ENCODE assay signal across 8 cellular contexts in genomic region chr9:124260769-124261603, GRCh38. TPM values are rescaled to one million over a fixed set of nuclear protein-coding genes. Genes with fewer than 3 reads are reported as not detected.
DNase-seq lines count a peak whose midpoint lies in the region; ATAC-seq and TF ChIP-seq lines count a peak whose summit lies in the region.

No MANE protein-coding gene starts in this region.

- H3K4me1 Mint-ChIP-seq in Calu3 (ENCODE audit: low read depth, unreplicated experiment) = peaks cover 38% of the 10 kb centered on the region

- peaks cover 52 to 62% of the 10 kb centered on the region in 2 donors for H3K4me1 ChIP-seq in mucosa of rectum (ENCODE audit: control insufficient read depth in 2 of 2, insufficient read depth in 2 of 2, low read length in 2 of 2)

- peaks cover 40% of the 10 kb centered on the region for H3K36me3 Mint-ChIP-seq in Calu3 (ENCODE audit: insufficient read depth, unreplicated experiment)

- peak overlapping the region; percentile 41 for H3K4me3 Mint-ChIP-seq in Calu3 (ENCODE audit: low read depth, unreplicated experiment)

- no peak overlapping the region for H3K27ac Mint-ChIP-seq in Calu3 (ENCODE audit: unreplicated experiment)

- intact Hi-C loops in Calu3 (cut with micrococcal nuclease; ENCODE audit: unreplicated experiment) = loop anchor here (10.0 kb wide), 1 partner anchor 136 kb away; no protein-coding TSS in a partner anchor

- DNase-seq in Calu3 (peak; percentile 45), NOMO-1 (lab: John Stamatoyannopoulos, UW; ENCODE audit: unreplicated experiment in 2 of 2) (peak; percentile 90 to 97), coronary artery (ENCODE audit: low spot score) (no peak), GM20000 (ENCODE audit: low spot score) (no peak), RKO (ENCODE audit: low spot score) (no peak)

- peak overlapping the region; percentile 81 to 96 for H3K27ac ChIP-seq in coronary artery
- H3K27ac ChIP-seq in mucosa of rectum (ENCODE audit: low read depth in 2 of 2, low read length in 2 of 2) = peak overlapping the region; percentile 56 to 73

- ATAC-seq in HG03095 (IDR thresholded peaks at IDR 0.05; ENCODE audit: unreplicated experiment) (no peak), HG03045 (IDR thresholded peaks at IDR 0.05; ENCODE audit: unreplicated experiment) (no peak)

- H3K4me3 ChIP-seq in coronary artery (peak overlapping the region; percentile 98), mucosa of rectum (ENCODE audit: low read length in 2 of 2) (peak overlapping the region; percentile 17 to 46)

- no peaks in the 10 kb centered on the region for H3K27me3 Mint-ChIP-seq in Calu3 (ENCODE audit: unreplicated experiment)

- no peaks in the 10 kb centered on the region for H3K9me3 ChIP-seq in mucosa of rectum (ENCODE audit: control insufficient read depth in 2 of 2, low read length in 2 of 2)

- BruUV-seq in Calu3 (replicated peaks; lab: Mats Ljungman, UMichigan) = no TSS peak

- H3K36me3 ChIP-seq in mucosa of rectum (ENCODE audit: control insufficient read depth in 2 of 2, insufficient read depth in 2 of 2, low read length in 2 of 2) = peaks cover 0 to 2% of the 10 kb centered on the region in 2 donors

- H3K27me3 ChIP-seq in mucosa of rectum (ENCODE audit: control insufficient read depth in 2 of 2, insufficient read depth in 2 of 2, low read length in 2 of 2) = no peaks in the 10 kb centered on the region

- H3K9me3 Mint-ChIP-seq in Calu3 (ENCODE audit: low read depth, unreplicated experiment) = no peaks in the 10 kb centered on the region

- CTCF ChIA-PET in Calu3 (lab: Charles Lee) = no interaction called here

- H3K9ac ChIP-seq in mucosa of rectum (ENCODE audit: low read depth in 1 of 2, low read length in 2 of 2) = peak overlapping the region in 1 of 2 donors; percentile 32

- no peak for TF ChIP-seq CTCF in Calu3 (IDR thresholded peaks at IDR 0.05; ENCODE audit: unreplicated experiment)
- no peak for TF ChIP-seq CTCF in coronary artery (IDR thresholded peaks at IDR 0.05)
- TF ChIP-seq CTCF in GM20000 (IDR thresholded peaks at IDR 0.05; ENCODE audit: extremely low read depth, missing control alignments) = no peak

RNA-seq across cellular contexts. Expression of gene NEK6, which starts 3.2 kb away (rescaled TPM):
- 42.2 and 43.0 TPM in 2 replicates for total RNA-seq in Calu3 (2022)

Comparison
In these comparisons a context has a peak if more than half of its experiments do, and no peak if none do; other contexts are left out.
1. DNase-seq: peak in Calu3 (single experiment) and NOMO-1 (2 of 2); none in coronary artery (single experiment), GM20000 (single experiment) and RKO (single experiment).